20 cellular contexts compared by ENCODE assay signal in the genomic region with DNA sequence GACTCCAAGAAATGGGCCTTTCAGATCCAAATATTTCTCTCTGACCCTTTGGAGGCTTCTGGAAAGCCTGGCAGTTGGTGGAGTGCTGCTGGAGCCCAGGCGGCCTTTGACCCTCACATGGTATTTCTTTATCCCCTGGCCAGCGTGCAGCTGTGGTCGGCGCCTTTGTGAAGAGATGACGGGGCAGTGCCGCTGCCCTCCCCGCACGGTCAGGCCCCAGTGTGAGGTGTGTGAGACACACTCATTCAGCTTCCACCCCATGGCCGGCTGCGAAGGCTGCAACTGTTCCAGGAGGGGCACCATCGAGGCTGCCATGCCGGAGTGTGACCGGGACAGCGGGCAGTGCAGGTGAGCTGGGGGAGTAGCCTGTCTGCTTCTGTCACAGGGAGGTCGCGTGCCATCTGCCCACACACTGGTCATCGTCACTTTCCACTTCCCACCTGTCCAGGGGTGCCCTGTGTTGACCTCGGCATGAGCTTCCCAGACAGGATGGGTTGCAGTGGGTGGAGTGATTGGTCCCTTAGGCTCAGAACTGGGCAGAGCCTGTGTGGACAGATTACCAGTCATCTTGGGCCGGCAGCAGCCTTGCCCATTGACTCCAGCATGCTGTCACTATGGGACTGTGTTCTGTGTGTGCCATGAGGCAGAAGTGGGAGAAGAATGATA.
"Had no signal": no experiment of that assay in that cellular context is flagged by ENCODE, and none has a peak within 500 bp of the region (broad histone marks: within the 10 kb centered on the region; RNA-seq: fewer than 3 reads in every experiment).

No MANE protein-coding gene starts in this region.

- H2AFZ ChIP-seq: hepatocyte, neural progenitor cell had no signal

- DNase-seq: colonic mucosa; effector memory CD4-positive, alpha-beta T cell; foreskin keratinocyte; heart left ventricle; left cardiac atrium; left ventricle myocardium inferior; lower lobe of right lung; nucleus accumbens; psoas muscle; right cardiac atrium; spleen; stimulated activated CD4-positive, alpha-beta T cell treated with anti-CD3 and anti-CD28 coated beads, Interleukin-4, amount 100 ng/mL, for 4 hours had no signal

- H3K4me2 ChIP-seq: hepatocyte, neural progenitor cell had no signal

- H3K27ac ChIP-seq: colonic mucosa, esophagus muscularis mucosa, gastroesophageal sphincter, heart left ventricle, hepatocyte, left ventricle myocardium inferior, lower lobe of right lung, neural progenitor cell, psoas muscle, skin epidermis, spleen, suprapubic skin, upper lobe of left lung had no signal

- H3K4me1 ChIP-seq: colonic mucosa, esophagus muscularis mucosa, gastroesophageal sphincter, heart left ventricle, left ventricle myocardium inferior, lower lobe of right lung, psoas muscle, upper lobe of left lung had no signal

- H3K9ac ChIP-seq: neural progenitor cell had no signal

- H3K36me3 ChIP-seq: colonic mucosa, neural progenitor cell, spleen, upper lobe of left lung had no signal

- H3K9me3 ChIP-seq: colonic mucosa, esophagus muscularis mucosa, gastroesophageal sphincter, heart left ventricle, left ventricle myocardium inferior, lower lobe of right lung, psoas muscle, spleen, suprapubic skin, upper lobe of left lung had no signal

- H3K27me3 ChIP-seq: colonic mucosa, esophagus muscularis mucosa, foreskin keratinocyte, gastroesophageal sphincter, heart left ventricle, hepatocyte, neural progenitor cell, spleen, suprapubic skin, upper lobe of left lung had no signal

- H3K4me3 ChIP-seq: colonic mucosa, esophagus muscularis mucosa, gastroesophageal sphincter, heart left ventricle, hepatocyte, left ventricle myocardium inferior, lower lobe of right lung, neural progenitor cell, psoas muscle, skin epidermis, spleen, suprapubic skin, upper lobe of left lung had no signal

- ATAC-seq: foreskin keratinocyte; gastroesophageal sphincter; heart left ventricle; left cardiac atrium; lower lobe of right lung; psoas muscle; right cardiac atrium; stimulated activated memory B cell treated with anti-CD40 and anti-IgM and Interleukin-4, amounts not matched to agents 10 μg/mL and 1 μg/mL and 100 μg/mL, for 72 hours had no signal
